8 cellular contexts compared by ENCODE assay signal in the genomic region with DNA sequence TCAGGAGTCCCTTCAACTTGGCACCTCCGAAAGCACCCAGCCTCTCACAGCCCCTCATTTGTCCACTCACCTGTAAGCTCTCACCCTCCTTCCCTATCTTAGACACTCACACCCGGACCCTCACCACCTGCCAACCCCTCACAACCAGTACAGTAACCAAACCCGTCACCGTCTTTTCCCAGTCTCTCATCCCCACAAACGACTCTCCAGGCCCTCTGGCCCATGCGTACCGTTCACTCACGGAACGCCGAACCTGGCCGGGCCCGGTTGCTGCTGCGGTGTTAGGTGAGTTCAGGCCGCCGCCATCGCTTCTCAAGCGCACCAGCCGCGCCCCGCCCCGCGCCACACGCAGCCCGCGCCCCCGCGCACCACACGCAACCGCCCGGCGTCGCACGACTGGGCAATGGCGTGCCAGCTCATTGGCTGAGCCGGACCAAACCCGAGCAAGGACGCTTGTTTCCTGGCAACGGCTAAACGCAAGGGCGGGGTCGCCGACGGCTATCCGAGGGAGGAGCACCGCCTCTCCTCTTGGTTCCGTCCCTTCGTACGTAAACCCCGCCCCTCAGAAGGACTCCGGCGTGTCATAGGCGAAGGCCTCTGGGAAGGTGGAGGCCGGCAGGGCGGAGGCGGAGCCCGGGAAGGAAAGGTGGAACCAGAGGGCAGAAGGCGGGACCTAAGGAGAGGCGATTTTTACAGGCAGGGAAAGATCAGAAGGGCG. TPM values are rescaled to one million over a fixed set of nuclear protein-coding genes. Genes with fewer than 3 reads are reported as not detected.
A peak's percentile ranks its signal among the peaks of the same experiment; 100 is the strongest.
DNase-seq lines count a peak whose midpoint lies in the region; TF ChIP-seq lines count a peak whose summit lies in the region.

A gene (minus strand): TSS at position 323 of the 718 bp plus-strand sequence. CDS start 10,120 bp downstream, outside the sequence.

- in situ Hi-C loops in HAP-1 (cut with MboI; ENCODE audit: low sequenced_read_pairs): no loop called here

- no peaks in the 10 kb centered on the region for H4K20me1 ChIP-seq in MM.1S (ENCODE audit: insufficient read depth, low read length)
- no peaks in the 10 kb centered on the region for H4K20me1 ChIP-seq in neural cell (ENCODE audit: insufficient read depth)

- peak; percentile 42 for TF ChIP-seq RAD21 in neural cell (conservative IDR thresholded peaks at IDR 0.05)

- H3K4me2 ChIP-seq in MM.1S (ENCODE audit: low read depth, low read length) (peak within 1 kb of the TSS; percentile 96), neural cell (ENCODE audit: low read length) (peak within 1 kb of the TSS; percentile 92)

- H2AFZ ChIP-seq in MM.1S (ENCODE audit: low read length): peak within 1 kb of the TSS; percentile 98
- H2AFZ ChIP-seq in neural cell (ENCODE audit: low read depth, low read length): peak within 1 kb of the TSS; percentile 84

- H3K79me2 ChIP-seq in MM.1S (ENCODE audit: low read length): peaks cover 48% of the 10 kb centered on the region
- H3K79me2 ChIP-seq in neural cell (replicated peaks; ENCODE audit: insufficient read depth, low read length): peaks cover 44% of the 10 kb centered on the region

- H3K4me1 ChIP-seq in ES-I3 (ENCODE audit: insufficient read depth, low read length) (no peaks in the 10 kb centered on the region; the same call in 1 of the 2 replicates), HAP-1 (peaks cover 8% of the 10 kb centered on the region), MM.1S (ENCODE audit: low read length) (peaks cover 11% of the 10 kb centered on the region; the same call in 1 of the 2 replicates), stomach smooth muscle (ENCODE audit: control insufficient read depth, insufficient read depth, low read length) (peaks cover 5% of the 10 kb centered on the region)

- H3K4me3 ChIP-seq in HAP-1 (peak within 1 kb of the TSS; percentile 85), MM.1S (ENCODE audit: low read length) (peak within 1 kb of the TSS; percentile 98), fibroblast of villous mesenchyme (ENCODE audit: low read depth, low read length) (peak within 1 kb of the TSS; percentile 74), neural cell (ENCODE audit: low read length) (peak within 1 kb of the TSS; percentile 70), stomach smooth muscle (ENCODE audit: low read length in 2 of 2) (peak within 1 kb of the TSS; percentile 94 to 98)

- H3F3A ChIP-seq in MM.1S (ENCODE audit: insufficient read depth, low read length): no peaks in the 10 kb centered on the region
- H3F3A ChIP-seq in neural cell (ENCODE audit: insufficient read depth, low read length, poor library complexity, severe bottlenecking): no peaks in the 10 kb centered on the region

- no peak for TF ChIP-seq CTCF in MM.1S (IDR thresholded peaks at IDR 0.05; ENCODE audit: low read length)
- TF ChIP-seq CTCF in fibroblast of villous mesenchyme (IDR thresholded peaks at IDR 0.05; ENCODE audit: insufficient read depth, low read depth, low read length): no peak
- TF ChIP-seq CTCF in neural cell (IDR thresholded peaks at IDR 0.05; ENCODE audit: poor library complexity, severe bottlenecking): peak; percentile 13

- H3K27me3 ChIP-seq in HAP-1 (ENCODE audit: low read depth): no peaks in the 10 kb centered on the region
- no peaks in the 10 kb centered on the region for H3K27me3 ChIP-seq in MM.1S (replicated peaks; ENCODE audit: insufficient read depth, low read length)
- no peaks in the 10 kb centered on the region for H3K27me3 ChIP-seq in neural cell (ENCODE audit: insufficient read depth, low read depth, low read length)
- H3K27me3 ChIP-seq in stomach smooth muscle (ENCODE audit: control insufficient read depth in 1 of 2, insufficient read depth in 2 of 2, low read length in 2 of 2): no peaks in the 10 kb centered on the region

- TF ChIP-seq EP300 in neural cell (conservative IDR thresholded peaks at IDR 0.05; ENCODE audit: poor library complexity, severe bottlenecking): no peak

- H3K36me3 ChIP-seq in ES-I3 (ENCODE audit: insufficient read depth, low read length): no peaks in the 10 kb centered on the region
- no peaks in the 10 kb centered on the region for H3K36me3 ChIP-seq in HAP-1 (replicated peaks)
- no peaks in the 10 kb centered on the region for H3K36me3 ChIP-seq in MM.1S (replicated peaks; ENCODE audit: insufficient read depth, low read length)
- H3K36me3 ChIP-seq in neural cell (ENCODE audit: insufficient read depth, low read length): no peaks in the 10 kb centered on the region
- H3K36me3 ChIP-seq in stomach smooth muscle (ENCODE audit: control insufficient read depth in 2 of 2, insufficient read depth in 2 of 2, low read length in 2 of 2): no peaks in the 10 kb centered on the region

- H3K9me3 ChIP-seq in ES-I3 (ENCODE audit: control insufficient read depth, insufficient read depth, low read length) (no peaks in the 10 kb centered on the region), HAP-1 (no peaks in the 10 kb centered on the region), MM.1S (replicated peaks; ENCODE audit: insufficient read depth, low read length) (no peaks in the 10 kb centered on the region), neural cell (ENCODE audit: low read length) (no peaks in the 10 kb centered on the region), stomach smooth muscle (ENCODE audit: control insufficient read depth in 2 of 2, low read length in 2 of 2) (no peaks in the 10 kb centered on the region)

- peak; percentile 98 to 100 for DNase-seq in HAP-1 (ENCODE audit: low spot score in 2 of 2)
- DNase-seq in MM.1S: peak; percentile 99
- peak; percentile 98 for DNase-seq in SIG-M5 treated with dmso at 0.1 percent for 504 hours (lab: John Stamatoyannopoulos, UW; ENCODE audit: unreplicated experiment)
- DNase-seq in activated gamma-delta T cell treated with Interleukin-2 at 50 U/mL for 16 hours: peak; percentile 99
- peak; percentile 100 for DNase-seq in fibroblast of villous mesenchyme (ENCODE audit: low read depth)

- H3K9me2 ChIP-seq in MM.1S (replicated peaks; ENCODE audit: insufficient read depth, low read length) (no peaks in the 10 kb centered on the region), neural cell (ENCODE audit: insufficient read depth, low read length) (no peaks in the 10 kb centered on the region)

- peak within 1 kb of the TSS; percentile 97 for H3K9ac ChIP-seq in ES-I3 (ENCODE audit: low read depth, low read length)
- H3K9ac ChIP-seq in MM.1S (ENCODE audit: low read length): peak within 1 kb of the TSS; percentile 85
- H3K9ac ChIP-seq in neural cell (ENCODE audit: low read length): peak within 1 kb of the TSS; percentile 77
- H3K9ac ChIP-seq in stomach smooth muscle (ENCODE audit: low read length in 2 of 2): peak within 1 kb of the TSS; percentile 88 to 93

- H3K27ac ChIP-seq in MM.1S (ENCODE audit: low read length) (peak within 1 kb of the TSS; percentile 36; the same call in 1 of the 2 replicates), neural cell (ENCODE audit: low read length) (peak within 1 kb of the TSS; percentile 77), stomach smooth muscle (ENCODE audit: low read length) (peak within 1 kb of the TSS; percentile 76)

TF ChIP-seq in neural cell, 6 proteins besides CTCF, POLR2A, EP300 and RAD21:
- TF ChIP-seq, protein P1, sequence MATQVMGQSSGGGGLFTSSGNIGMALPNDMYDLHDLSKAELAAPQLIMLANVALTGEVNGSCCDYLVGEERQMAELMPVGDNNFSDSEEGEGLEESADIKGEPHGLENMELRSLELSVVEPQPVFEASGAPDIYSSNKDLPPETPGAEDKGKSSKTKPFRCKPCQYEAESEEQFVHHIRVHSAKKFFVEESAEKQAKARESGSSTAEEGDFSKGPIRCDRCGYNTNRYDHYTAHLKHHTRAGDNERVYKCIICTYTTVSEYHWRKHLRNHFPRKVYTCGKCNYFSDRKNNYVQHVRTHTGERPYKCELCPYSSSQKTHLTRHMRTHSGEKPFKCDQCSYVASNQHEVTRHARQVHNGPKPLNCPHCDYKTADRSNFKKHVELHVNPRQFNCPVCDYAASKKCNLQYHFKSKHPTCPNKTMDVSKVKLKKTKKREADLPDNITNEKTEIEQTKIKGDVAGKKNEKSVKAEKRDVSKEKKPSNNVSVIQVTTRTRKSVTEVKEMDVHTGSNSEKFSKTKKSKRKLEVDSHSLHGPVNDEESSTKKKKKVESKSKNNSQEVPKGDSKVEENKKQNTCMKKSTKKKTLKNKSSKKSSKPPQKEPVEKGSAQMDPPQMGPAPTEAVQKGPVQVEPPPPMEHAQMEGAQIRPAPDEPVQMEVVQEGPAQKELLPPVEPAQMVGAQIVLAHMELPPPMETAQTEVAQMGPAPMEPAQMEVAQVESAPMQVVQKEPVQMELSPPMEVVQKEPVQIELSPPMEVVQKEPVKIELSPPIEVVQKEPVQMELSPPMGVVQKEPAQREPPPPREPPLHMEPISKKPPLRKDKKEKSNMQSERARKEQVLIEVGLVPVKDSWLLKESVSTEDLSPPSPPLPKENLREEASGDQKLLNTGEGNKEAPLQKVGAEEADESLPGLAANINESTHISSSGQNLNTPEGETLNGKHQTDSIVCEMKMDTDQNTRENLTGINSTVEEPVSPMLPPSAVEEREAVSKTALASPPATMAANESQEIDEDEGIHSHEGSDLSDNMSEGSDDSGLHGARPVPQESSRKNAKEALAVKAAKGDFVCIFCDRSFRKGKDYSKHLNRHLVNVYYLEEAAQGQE (IDR thresholded peaks at IDR 0.05; ENCODE audit: borderline replicate concordance): peak; percentile 74
- peak; percentile 44 for TF ChIP-seq SMC3 (conservative IDR thresholded peaks at IDR 0.05; ENCODE audit: poor library complexity)
- TF ChIP-seq MXI1 (conservative IDR thresholded peaks at IDR 0.05; ENCODE audit: poor library complexity, severe bottlenecking): peak; percentile 94
- peak; percentile 91 for TF ChIP-seq TAF1 (IDR thresholded peaks at IDR 0.05; ENCODE audit: low read depth)
- TF ChIP-seq POLR2AphosphoS5 (IDR thresholded peaks at IDR 0.05): peak; percentile 92
- no peak for TF ChIP-seq EZH2 (IDR thresholded peaks at IDR 0.05; ENCODE audit: borderline replicate concordance, insufficient read depth, low read length, poor library complexity, severe bottlenecking)

RNA-seq across cellular contexts. Expression of the gene that starts here (rescaled TPM):
- total RNA-seq in fibroblast of villous mesenchyme: 13.5 and 15.1 TPM in 2 replicates
- polyA plus RNA-seq in neural cell: 36.0 and 72.3 TPM in 2 replicates
- polyA minus RNA-seq in neural cell: 50.0 and 50.6 TPM in 2 replicates

Comparison
In these comparisons a context has a peak if more than half of its experiments do, and no peak if none do; other contexts are left out.
1. Peak in every context shown above with its lines: DNase-seq, H3K4me3 ChIP-seq and H3K27ac ChIP-seq.